ENCODE assay signal across 8 cellular contexts in the genomic region with DNA sequence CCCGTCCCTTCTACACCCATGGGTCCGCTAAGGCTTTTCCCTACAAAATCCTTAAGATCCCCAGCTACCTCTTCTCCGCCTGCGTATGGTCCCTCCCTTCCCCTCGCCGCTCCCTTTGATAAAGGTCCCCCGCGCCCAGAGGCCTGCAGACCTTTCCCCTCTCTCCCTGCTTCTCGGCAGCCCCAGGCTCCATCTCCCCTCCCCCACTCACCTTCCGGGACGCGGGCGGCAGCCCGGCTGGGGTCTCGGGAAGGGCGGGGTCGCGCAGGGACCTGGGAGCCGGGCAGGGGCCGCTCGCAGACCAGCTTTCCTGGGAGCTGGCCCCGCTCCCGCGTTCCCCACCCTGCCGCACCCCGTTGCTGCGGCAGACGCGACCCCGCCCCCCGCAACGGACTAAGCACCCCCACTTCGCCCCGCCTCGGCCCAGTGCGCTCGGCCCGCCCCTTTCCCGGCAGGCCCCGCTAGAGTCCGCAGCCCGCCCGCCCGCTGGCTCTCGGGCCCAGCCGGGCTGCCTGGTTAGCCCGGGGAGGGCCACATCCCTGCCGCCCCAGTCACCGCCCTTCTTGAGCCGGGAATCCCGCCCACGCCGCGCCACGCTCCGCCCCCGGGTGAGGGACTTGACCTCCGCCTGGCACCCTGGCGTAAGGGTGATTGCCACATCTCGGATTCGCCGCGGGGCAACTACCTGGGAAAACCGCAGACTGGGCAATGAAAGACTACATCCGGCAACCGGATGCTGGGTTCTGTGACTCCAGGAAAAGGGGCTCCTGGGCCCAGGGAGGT. TPM values are rescaled to one million over a fixed set of nuclear protein-coding genes. Genes with fewer than 3 reads are reported as not detected.
DNase-seq lines count a peak whose midpoint lies in the region; ATAC-seq and TF ChIP-seq lines count a peak whose summit lies in the region.

A gene with protein sequence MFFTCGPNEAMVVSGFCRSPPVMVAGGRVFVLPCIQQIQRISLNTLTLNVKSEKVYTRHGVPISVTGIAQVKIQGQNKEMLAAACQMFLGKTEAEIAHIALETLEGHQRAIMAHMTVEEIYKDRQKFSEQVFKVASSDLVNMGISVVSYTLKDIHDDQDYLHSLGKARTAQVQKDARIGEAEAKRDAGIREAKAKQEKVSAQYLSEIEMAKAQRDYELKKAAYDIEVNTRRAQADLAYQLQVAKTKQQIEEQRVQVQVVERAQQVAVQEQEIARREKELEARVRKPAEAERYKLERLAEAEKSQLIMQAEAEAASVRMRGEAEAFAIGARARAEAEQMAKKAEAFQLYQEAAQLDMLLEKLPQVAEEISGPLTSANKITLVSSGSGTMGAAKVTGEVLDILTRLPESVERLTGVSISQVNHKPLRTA (minus strand): TSS at position 372 of the 783 bp plus-strand sequence. CDS start 498 bp downstream, outside the sequence.

- H3K27ac ChIP-seq in cardiac muscle cell: peak within 1 kb of the TSS; percentile 82
- H3K27ac ChIP-seq in tibial nerve: peak within 1 kb of the TSS; percentile 49 to 98 (median 96)

- H3K4me1 ChIP-seq in adipocyte (ENCODE audit: control insufficient read depth, insufficient read depth, low read length) (peaks cover 34% of the 10 kb centered on the region), cardiac muscle cell (ENCODE audit: low read depth) (peaks cover 5% of the 10 kb centered on the region), tibial nerve (peaks cover 0 to 66% (median 24%) of the 10 kb centered on the region in 4 donors)

- H3K4me3 ChIP-seq in adipocyte (ENCODE audit: low read length) (peak within 1 kb of the TSS; percentile 93), cardiac muscle cell (peak within 1 kb of the TSS; percentile 68), tibial nerve (peak within 1 kb of the TSS; percentile 49 to 95 (median 82))

- H3K36me3 ChIP-seq in adipocyte (ENCODE audit: control insufficient read depth, insufficient read depth, low read length, severe bottlenecking) (peaks cover 31% of the 10 kb centered on the region), cardiac muscle cell (peaks cover 27% of the 10 kb centered on the region), tibial nerve (peaks cover 0 to 35% (median 12%) of the 10 kb centered on the region in 3 donors)

- peak; percentile 96 for DNase-seq in GM04504 (ENCODE audit: low read depth)
- peak; percentile 76 for DNase-seq in NCI-H1105 treated with DMSO at 0.1 percent for 48 hours (lab: John Stamatoyannopoulos, UW)
- peak; percentile 60 for DNase-seq in T follicular helper cell (ENCODE audit: low read depth)
- DNase-seq in adipocyte (ENCODE audit: low read depth): peak; percentile 99
- DNase-seq in cardiac muscle cell (ENCODE audit: low read depth in 1 of 2, low spot score in 1 of 2): peak; percentile 94 to 99
- peak; percentile 91 for DNase-seq in pons (ENCODE audit: low spot score)
- peak; percentile 94 for DNase-seq in tibial nerve (ENCODE audit: low spot score in 2 of 2)

- peak; percentile 17 to 89 for TF ChIP-seq EP300 in tibial nerve (IDR thresholded peaks at IDR 0.05)

- TF ChIP-seq CTCF in cardiac muscle cell (IDR thresholded peaks at IDR 0.05; ENCODE audit: low read depth, low read length) (no peak), tibial nerve (IDR thresholded peaks at IDR 0.05) (no peak)

- WGBS in tibial nerve, 2 donors: 0% methylated on average over 19 to 35 of the region's 66 CpGs

- peak; percentile 67 for ATAC-seq in HG02571 (IDR thresholded peaks at IDR 0.05; ENCODE audit: unreplicated experiment)

- peak within 1 kb of the TSS; percentile 95 for H3K9ac ChIP-seq in adipocyte (ENCODE audit: low read length)

- no peaks in the 10 kb centered on the region for H3K27me3 ChIP-seq in adipocyte (replicated peaks; ENCODE audit: control insufficient read depth, insufficient read depth, low read length)
- H3K27me3 ChIP-seq in cardiac muscle cell: no peaks in the 10 kb centered on the region
- H3K27me3 ChIP-seq in tibial nerve: no peaks in the 10 kb centered on the region

- H3K9me3 ChIP-seq in adipocyte (ENCODE audit: control insufficient read depth, low read length) (no peaks in the 10 kb centered on the region), cardiac muscle cell (ENCODE audit: low read depth) (no peaks in the 10 kb centered on the region), tibial nerve (no peaks in the 10 kb centered on the region)

- TF ChIP-seq POLR2A in tibial nerve (IDR thresholded peaks at IDR 0.05): peak; percentile 21 to 48

RNA-seq across cellular contexts. Expression of the gene that starts here (rescaled TPM):
- total RNA-seq in cardiac muscle cell: 208 and 222 TPM in 2 replicates
- 236 and 261 TPM in 2 replicates for polyA plus RNA-seq in cardiac muscle cell
- total RNA-seq in tibial nerve: 100 to 1,000 TPM in 1 of 4 donors, 10 to 100 TPM in 3; 83.1 to 157 (median 94.6) TPM

Comparison
In these comparisons a context has a peak if more than half of its experiments do, and no peak if none do; other contexts are left out.
1. Peak in every context shown above with its lines: DNase-seq, ATAC-seq, H3K4me3 ChIP-seq and H3K27ac ChIP-seq.